ENCODE assay signal across 17 cellular contexts in the genomic region with DNA sequence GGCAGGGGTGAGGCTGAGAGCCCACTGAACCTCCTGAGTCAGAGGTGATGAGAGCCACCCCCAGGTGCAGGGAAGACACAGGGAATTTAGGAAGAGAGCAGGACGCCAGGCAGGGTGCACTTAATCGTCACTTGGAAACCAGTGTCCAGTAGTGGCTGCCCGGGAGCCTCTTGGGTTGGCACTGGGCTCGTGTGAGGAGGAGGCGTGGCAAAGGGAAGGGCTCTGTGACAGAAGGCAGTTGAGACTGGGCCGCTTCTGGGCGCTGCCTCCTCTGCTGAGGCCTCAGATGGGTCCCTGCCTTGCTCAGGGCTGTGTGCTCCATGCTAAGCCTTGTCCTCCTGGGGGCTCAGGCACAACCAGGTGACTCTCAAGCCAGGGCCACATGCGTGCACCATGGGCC. TPM values are rescaled to one million over a fixed set of nuclear protein-coding genes. Genes with fewer than 3 reads are reported as not detected.
A peak's percentile ranks its signal among the peaks of the same experiment; 100 is the strongest.
DNase-seq lines count a peak whose midpoint lies in the region; ATAC-seq, FAIRE-seq and TF ChIP-seq lines count a peak whose summit lies in the region.
"Had no signal": no experiment of that assay in that cellular context is flagged by ENCODE, and none has a peak within 500 bp of the region (broad histone marks: within the 10 kb centered on the region; RNA-seq: fewer than 3 reads in every experiment).

No MANE protein-coding gene starts in this region.

- WGBS in SK-N-SH (ENCODE audit: low lambda C conversion rate): 12% methylated on average over 4 of the region's 8 CpGs
- 43% methylated on average over 1 of the region's 8 CpGs for WGBS in right lobe of liver (ENCODE audit: insufficient coverage, low coverage, low lambda C conversion rate, missing lambda C conversion rate)

- H3K9me3 ChIP-seq in SK-N-SH (no peaks in the 10 kb centered on the region), right lobe of liver (no peaks in the 10 kb centered on the region)
- H3K9me3 ChIP-seq: SJCRH30 had no signal

- H3K4me2 ChIP-seq in SK-N-SH: no peak overlapping the region

- TF ChIP-seq EP300 in SK-N-SH (IDR thresholded peaks at IDR 0.05; ENCODE audit: borderline replicate concordance in 1 of 2, low read depth in 1 of 2, low read length in 1 of 2): no peak

- TF ChIP-seq RAD21 in SK-N-SH (IDR thresholded peaks at IDR 0.05; ENCODE audit: low read length): no peak

- no peaks in the 10 kb centered on the region for H3K9me3 Mint-ChIP-seq in activated CD8-positive, alpha-beta T cell treated with anti-CD3 and anti-CD28 coated beads for 36 hours
- H3K9me3 Mint-ChIP-seq: HFFc6 had no signal

- POLR2A ChIA-PET in SK-N-SH (lab: Yijun Ruan, JAX): no interaction called here
- POLR2A ChIA-PET in activated CD8-positive, alpha-beta T cell treated with anti-CD3 and anti-CD28 coated beads for 36 hours (lab: Charles Lee): no interaction called here

- no peak for TF ChIP-seq POLR2A in right lobe of liver (IDR thresholded peaks at IDR 0.05)

- H3K36me3 ChIP-seq in SK-N-SH (replicated peaks in 1 of 2; ENCODE audit: control insufficient read depth in 1 of 2, insufficient read depth in 2 of 2, low read length in 1 of 2) (no peaks in the 10 kb centered on the region), right lobe of liver (no peaks in the 10 kb centered on the region)
- H3K36me3 ChIP-seq: SJCRH30 had no signal

- H3K27me3 Mint-ChIP-seq in activated CD8-positive, alpha-beta T cell treated with anti-CD3 and anti-CD28 coated beads for 36 hours: no peaks in the 10 kb centered on the region

- H3K79me2 ChIP-seq in SK-N-SH (ENCODE audit: insufficient read depth): no peaks in the 10 kb centered on the region

- no peaks in the 10 kb centered on the region for H3F3A ChIP-seq in SK-N-SH (replicated peaks; ENCODE audit: insufficient read depth)

- ATAC-seq in SK-N-SH treated with all-trans-retinoic acid at 6 μM for 48 hours (no peak), left ventricle myocardium superior (peak; percentile 63), right lobe of liver (no peak)
- no peak for ATAC-seq in activated CD8-positive, alpha-beta T cell treated with anti-CD3 and anti-CD28 coated beads for 36 hours

- H2AFZ ChIP-seq in SK-N-SH (ENCODE audit: low read depth): no peak overlapping the region

- no peaks in the 10 kb centered on the region for H3K27me3 ChIP-seq in SK-N-SH (ENCODE audit: insufficient read depth)
- H3K27me3 ChIP-seq in right lobe of liver: no peaks in the 10 kb centered on the region
- H3K27me3 ChIP-seq: SJCRH30 had no signal

- TF ChIP-seq CTCF in SK-N-SH (IDR thresholded peaks at IDR 0.05) (no peak), right lobe of liver (IDR thresholded peaks at IDR 0.05) (no peak)
- no peak for TF ChIP-seq CTCF in activated CD8-positive, alpha-beta T cell treated with anti-CD3 and anti-CD28 coated beads for 36 hours (IDR thresholded peaks at IDR 0.05)

- DNase-seq in SK-N-SH: no peak
- peak; percentile 83 for DNase-seq in DMS53 treated with DMSO at 0.1 percent for 48 hours (lab: John Stamatoyannopoulos, UW; ENCODE audit: unreplicated experiment)
- no peak for DNase-seq in left ventricle myocardium superior
- DNase-seq in urothelium cell line (ENCODE audit: low spot score): no peak
- no peak for DNase-seq in activated CD8-positive, alpha-beta T cell treated with anti-CD3 and anti-CD28 coated beads for 36 hours
- DNase-seq in right lobe of liver: no peak
- DNase-seq: H7, HFFc6, NCI-H187 treated with DMSO at 0.1 percent for 48 hours, NCI-H446, OCI-M1, RPMI8226, SJCRH30 had no signal

- no peak overlapping the region for H3K9ac ChIP-seq in SK-N-SH

- no peaks in the 10 kb centered on the region for H3K4me1 Mint-ChIP-seq in activated CD8-positive, alpha-beta T cell treated with anti-CD3 and anti-CD28 coated beads for 36 hours (ENCODE audit: low read depth)

- no peaks in the 10 kb centered on the region for H3K36me3 Mint-ChIP-seq in activated CD8-positive, alpha-beta T cell treated with anti-CD3 and anti-CD28 coated beads for 36 hours (ENCODE audit: low read depth)

- H4K20me1 ChIP-seq in SK-N-SH (ENCODE audit: insufficient read depth): no peaks in the 10 kb centered on the region

- no peak overlapping the region for H3K27ac Mint-ChIP-seq in activated CD8-positive, alpha-beta T cell treated with anti-CD3 and anti-CD28 coated beads for 36 hours
- H3K27ac Mint-ChIP-seq: HFFc6 had no signal

- H3K9me2 ChIP-seq in SK-N-SH: no peaks in the 10 kb centered on the region

- intact Hi-C loops in left ventricle myocardium superior (cut with micrococcal nuclease) (loop anchor here (10.0 kb wide), 1 partner anchor 215 kb away; no protein-coding TSS in a partner anchor), right lobe of liver (cut with DNase I) (no loop called here)
- intact Hi-C loops in activated CD8-positive, alpha-beta T cell treated with anti-CD3 and anti-CD28 coated beads for 36 hours (cut with micrococcal nuclease): no loop called here

- H3K4me3 ChIP-seq in SK-N-SH (ENCODE audit: low read depth in 2 of 2, low read length in 1 of 2): no peak overlapping the region
- H3K4me3 ChIP-seq in right lobe of liver: no peak overlapping the region
- H3K4me3 ChIP-seq: K562, SJCRH30 had no signal

- peak overlapping the region in 1 of 2 experiments; percentile 45; a peak in 1 of 4 replicates for H3K27ac ChIP-seq in SK-N-SH (ENCODE audit: low read depth in 2 of 2, low read length in 1 of 2)
- H3K27ac ChIP-seq in right lobe of liver: no peak overlapping the region
- H3K27ac ChIP-seq: C4-2B, SJCRH30 had no signal

- no peak overlapping the region for H3K4me3 Mint-ChIP-seq in activated CD8-positive, alpha-beta T cell treated with anti-CD3 and anti-CD28 coated beads for 36 hours
- H3K4me3 Mint-ChIP-seq: HFFc6 had no signal

- peak; percentile 50 for FAIRE-seq in urothelium cell line (lab: Jason Lieb, UNC)
- FAIRE-seq: G401.6, K562 had no signal

- peaks cover 0 to 91% of the 10 kb centered on the region in 2 experiments; a peak in 2 of 4 replicates for H3K4me1 ChIP-seq in SK-N-SH (ENCODE audit: control insufficient read depth in 1 of 2, insufficient read depth in 2 of 2, low read depth in 1 of 2, low read length in 1 of 2)
- peaks cover 0 to 3% (median 0%) of the 10 kb centered on the region in 4 donors for H3K4me1 ChIP-seq in right lobe of liver
- H3K4me1 ChIP-seq: SJCRH30 had no signal

- CTCF ChIA-PET in SK-N-SH (lab: Yijun Ruan, JAX): interaction anchor here (1.3 to 7.5 kb wide), 2 partner anchors 12 to 225 kb away, joined by 5 to 50 read pairs; a partner anchor contains a TSS
- CTCF ChIA-PET in activated CD8-positive, alpha-beta T cell treated with anti-CD3 and anti-CD28 coated beads for 36 hours (lab: Charles Lee): no interaction called here

TF ChIP-seq in SK-N-SH, 30 proteins besides CTCF, POLR2A, EP300 and RAD21:
- TF ChIP-seq MXI1 (IDR thresholded peaks at IDR 0.05; ENCODE audit: low read depth, low read length) (peak; percentile 34; the same call in 1 of the 2 replicates), NRF1 (IDR thresholded peaks at IDR 0.05; ENCODE audit: low read depth, low read length) (no peak)

TF ChIP-seq in SK-N-SH treated with all-trans-retinoic acid at 6 μM for 48 hours, 23 proteins besides CTCF, POLR2A, EP300 and RAD21:
- TF ChIP-seq TCF4 (CRISPR knock-in tag; IDR thresholded peaks at IDR 0.05; ENCODE audit: borderline replicate concordance) (no peak), ZFP30 (CRISPR knock-in tag; IDR thresholded peaks at IDR 0.05) (no peak), SNAI2 (CRISPR knock-in tag; IDR thresholded peaks at IDR 0.05) (no peak), ZNF70 (CRISPR knock-in tag; IDR thresholded peaks at IDR 0.05) (no peak), RARB (CRISPR knock-in tag; IDR thresholded peaks at IDR 0.05) (no peak)

RNA-seq across cellular contexts. Expression of a gene that starts 13.3 kb away (rescaled TPM):
- polyA plus RNA-seq in SK-N-SH (2012; rRNA removed): 3.2 and 6.8 TPM in 2 replicates
- polyA plus RNA-seq in SK-N-SH (2012; cell fraction: cytosol; rRNA removed): 5.8 and 12.3 TPM in 2 replicates
- 11.5 and 17.8 TPM in 2 replicates for polyA plus RNA-seq in SK-N-SH (2012; cell fraction: nucleus; rRNA removed)
- total RNA-seq in left ventricle myocardium superior (8.4 TPM), right lobe of liver (10 to 100 TPM in 1 of 6 experiments, 1 to 10 TPM in 3, under 1 TPM in 2; 0.53 to 10.2 (median 1.4) TPM)
- under 1 TPM; 0.13 to 0.47 TPM for total RNA-seq in activated CD8-positive, alpha-beta T cell treated with anti-CD3 and anti-CD28 coated beads for 36 hours
- polyA plus RNA-seq: K562 had no signal

RNA-seq across cellular contexts. Expression of a gene that starts 48.1 kb away (rescaled TPM):
- 11.5 and 16.0 TPM in 2 replicates for polyA plus RNA-seq in SK-N-SH (2012; rRNA removed)
- polyA plus RNA-seq in SK-N-SH (2012; cell fraction: cytosol; rRNA removed): 16.1 and 21.2 TPM in 2 replicates
- 10.9 and 19.7 TPM in 2 replicates for polyA plus RNA-seq in SK-N-SH (2012; cell fraction: nucleus; rRNA removed)
- total RNA-seq in left ventricle myocardium superior (7.7 TPM), right lobe of liver (10 to 100 TPM in 1 of 6 experiments, 1 to 10 TPM in 5; 5.4 to 11.1 (median 8.3) TPM)
- 10 to 100 TPM; 15.3 to 15.5 TPM for total RNA-seq in activated CD8-positive, alpha-beta T cell treated with anti-CD3 and anti-CD28 coated beads for 36 hours
